1 cellular context compared by ENCODE assay signal in genomic region chr11:2688381-2689231, GRCh38.
TF ChIP-seq lines count a peak whose summit lies in the region.

No MANE protein-coding gene starts in this region.

TF ChIP-seq in K562, 482 proteins besides CTCF, POLR2A, EP300 and RAD21:
- TF ChIP-seq CBX3 (IDR thresholded peaks at IDR 0.05; ENCODE audit: borderline replicate concordance in 1 of 2, low read length in 2 of 2) (no peak), RBFOX2 (IDR thresholded peaks at IDR 0.05; ENCODE audit: low read depth, low read length) (peak; percentile 17; the same call in 1 of the 2 replicates)
